8 cellular contexts compared by ENCODE assay signal in the genomic region with DNA sequence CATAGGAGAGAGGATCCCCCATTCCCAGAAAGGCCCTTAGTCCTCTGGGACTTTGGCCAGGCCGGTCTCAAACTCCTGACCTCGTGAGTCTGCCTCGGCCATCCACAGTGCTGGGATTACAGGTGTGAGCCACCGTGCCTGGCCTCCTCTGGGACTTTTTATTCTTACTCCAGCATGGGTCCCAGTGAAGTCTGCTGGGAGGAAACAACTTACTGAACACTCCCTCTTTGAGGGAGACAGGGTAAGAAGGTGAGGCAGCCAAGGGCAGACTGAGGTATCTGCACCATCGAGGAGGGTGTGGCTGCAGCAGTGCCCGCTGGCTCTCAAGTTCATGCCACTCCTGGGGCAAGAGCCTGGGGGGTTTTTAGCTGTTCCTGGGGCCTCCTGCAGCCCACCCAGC. TPM values are rescaled to one million over a fixed set of nuclear protein-coding genes. Genes with fewer than 3 reads are reported as not detected.
DNase-seq lines count a peak whose midpoint lies in the region; ATAC-seq, FAIRE-seq and TF ChIP-seq lines count a peak whose summit lies in the region.

No MANE protein-coding gene starts in this region.

- H3K36me3 ChIP-seq in kidney (ENCODE audit: control insufficient read depth in 1 of 2, insufficient read depth in 2 of 2, low read length in 2 of 2) (peaks cover 15 to 21% of the 10 kb centered on the region in 2 donors), H7 (replicated peaks; ENCODE audit: control insufficient read depth, insufficient read depth, low read length) (peaks cover 16% of the 10 kb centered on the region)

- H3K27me3 Mint-ChIP-seq in activated naive CD4-positive, alpha-beta T cell treated with anti-CD3 and anti-CD28 coated beads, Interleukin-2, amount 50 U/mL, for 24 hours = no peaks in the 10 kb centered on the region
- no peaks in the 10 kb centered on the region for H3K27me3 Mint-ChIP-seq in activated CD4-positive, alpha-beta memory T cell treated with anti-CD3 and anti-CD28 coated beads for 36 hours

- H3K4me3 Mint-ChIP-seq in activated naive CD4-positive, alpha-beta T cell treated with anti-CD3 and anti-CD28 coated beads, Interleukin-2, amount 50 U/mL, for 24 hours = peak overlapping the region; percentile 97
- peak overlapping the region; percentile 96 for H3K4me3 Mint-ChIP-seq in activated CD4-positive, alpha-beta memory T cell treated with anti-CD3 and anti-CD28 coated beads for 36 hours

- H3K27me3 ChIP-seq in H7 (ENCODE audit: control insufficient read depth, insufficient read depth, low read length) = no peaks in the 10 kb centered on the region

- intact Hi-C loops in activated CD4-positive, alpha-beta memory T cell treated with anti-CD3 and anti-CD28 coated beads for 36 hours (cut with micrococcal nuclease) = loop anchor here (2.0 to 10.0 kb wide), 3 partner anchors 159 to 303 kb away; a partner anchor contains a TSS
- intact Hi-C loops in kidney (cut with DNase I) = no loop called here

- ATAC-seq in GM21423 (IDR thresholded peaks at IDR 0.05; ENCODE audit: unreplicated experiment) = no peak

- FAIRE-seq in kidney (lab: Jason Lieb, UNC) = no peak

- no peak for DNase-seq in activated naive CD4-positive, alpha-beta T cell (lab: John Stamatoyannopoulos, UW)
- peak; percentile 23 for DNase-seq in activated CD4-positive, alpha-beta memory T cell treated with anti-CD3 and anti-CD28 coated beads for 36 hours
- DNase-seq in kidney (no peak), coronary artery (ENCODE audit: low spot score) (no peak), H7 (no peak)

- H3K36me3 Mint-ChIP-seq in activated naive CD4-positive, alpha-beta T cell treated with anti-CD3 and anti-CD28 coated beads, Interleukin-2, amount 50 U/mL, for 24 hours = peaks cover 7% of the 10 kb centered on the region
- peaks cover 46% of the 10 kb centered on the region for H3K36me3 Mint-ChIP-seq in activated CD4-positive, alpha-beta memory T cell treated with anti-CD3 and anti-CD28 coated beads for 36 hours

- H3K4me3 ChIP-seq in kidney (ENCODE audit: low read length in 2 of 2) = no peak overlapping the region
- H3K4me3 ChIP-seq in coronary artery = no peak overlapping the region
- no peak overlapping the region for H3K4me3 ChIP-seq in H7 (ENCODE audit: insufficient read depth, low read depth, low read length)

- H3K9me3 ChIP-seq in kidney (ENCODE audit: control insufficient read depth in 1 of 2, low read length in 2 of 2) = no peaks in the 10 kb centered on the region

- peak overlapping the region; percentile 26 to 43 for H3K27ac ChIP-seq in kidney (ENCODE audit: low read depth in 2 of 2, low read length in 2 of 2)
- H3K27ac ChIP-seq in temporal lobe (ENCODE audit: low read depth, low read length) = peak overlapping the region; percentile 6
- peak overlapping the region in 1 of 2 donors; percentile 74 for H3K27ac ChIP-seq in coronary artery

- H3K4me1 ChIP-seq in kidney (ENCODE audit: control insufficient read depth in 1 of 2, insufficient read depth in 1 of 2, low read depth in 1 of 2, low read length in 2 of 2) = peaks cover 6 to 12% of the 10 kb centered on the region in 2 donors

- H3K4me1 Mint-ChIP-seq in activated naive CD4-positive, alpha-beta T cell treated with anti-CD3 and anti-CD28 coated beads, Interleukin-2, amount 50 U/mL, for 24 hours = peaks cover 29% of the 10 kb centered on the region
- peaks cover 29% of the 10 kb centered on the region for H3K4me1 Mint-ChIP-seq in activated CD4-positive, alpha-beta memory T cell treated with anti-CD3 and anti-CD28 coated beads for 36 hours (ENCODE audit: low read depth)

- no peaks in the 10 kb centered on the region for H3K9me3 Mint-ChIP-seq in activated naive CD4-positive, alpha-beta T cell treated with anti-CD3 and anti-CD28 coated beads, Interleukin-2, amount 50 U/mL, for 24 hours
- no peaks in the 10 kb centered on the region for H3K9me3 Mint-ChIP-seq in activated CD4-positive, alpha-beta memory T cell treated with anti-CD3 and anti-CD28 coated beads for 36 hours

- no peak overlapping the region for H3K27ac Mint-ChIP-seq in activated naive CD4-positive, alpha-beta T cell treated with anti-CD3 and anti-CD28 coated beads, Interleukin-2, amount 50 U/mL, for 24 hours
- peak overlapping the region; percentile 98 for H3K27ac Mint-ChIP-seq in activated CD4-positive, alpha-beta memory T cell treated with anti-CD3 and anti-CD28 coated beads for 36 hours

- CTCF ChIA-PET in activated CD4-positive, alpha-beta memory T cell treated with anti-CD3 and anti-CD28 coated beads for 36 hours (lab: Charles Lee) = interaction anchor here (1.4 kb wide), 1 partner anchor 8 kb away, joined by 4 read pairs; no protein-coding TSS in a partner anchor

- POLR2A ChIA-PET in activated CD4-positive, alpha-beta memory T cell treated with anti-CD3 and anti-CD28 coated beads for 36 hours (lab: Charles Lee) = interaction anchor here (2.1 kb wide), 1 partner anchor 134 kb away, joined by 7 read pairs; a partner anchor contains a TSS

- TF ChIP-seq CTCF in kidney (IDR thresholded peaks at IDR 0.05; ENCODE audit: borderline replicate concordance, extremely low read depth, insufficient read depth) = no peak
- TF ChIP-seq CTCF in coronary artery (IDR thresholded peaks at IDR 0.05) = no peak

- H3K9ac ChIP-seq in kidney (ENCODE audit: low read length in 2 of 2) = peak overlapping the region in 1 of 2 donors; percentile 10

RNA-seq across cellular contexts. Expression of a gene that starts 2.4 kb away (rescaled TPM):
- total RNA-seq in activated CD4-positive, alpha-beta memory T cell treated with anti-CD3 and anti-CD28 coated beads for 36 hours = 10 to 100 TPM; 56.3 to 57.7 TPM
- 22.3 TPM for total RNA-seq in kidney
- polyA plus RNA-seq in kidney (ENCODE audit: insufficient read depth, low read depth, low replicate concordance) = 26.7 TPM
- total RNA-seq in temporal lobe = 2.7 TPM
- total RNA-seq in H7 (2014; rRNA removed; shearing (Covaris generic)) = 45.9 and 50.5 TPM in 2 replicates

RNA-seq across cellular contexts. Expression of a gene that starts 43.4 kb away (rescaled TPM):
- total RNA-seq in activated CD4-positive, alpha-beta memory T cell treated with anti-CD3 and anti-CD28 coated beads for 36 hours = 10 to 100 TPM; 41.6 to 45.6 TPM
- total RNA-seq in kidney = 86.3 TPM
- 4.2 TPM for polyA plus RNA-seq in kidney (ENCODE audit: insufficient read depth, low read depth, low replicate concordance)
- total RNA-seq in temporal lobe = 1.2 TPM
- 23.4 and 26.0 TPM in 2 replicates for total RNA-seq in H7 (2014; rRNA removed; shearing (Covaris generic))

Comparison
In these comparisons a context has a peak if more than half of its experiments do, and no peak if none do; other contexts are left out.
1. RNA of a gene that starts 43.4 kb away (total RNA-seq): 86.3 TPM in kidney (single experiment), 41.6 to 45.6 TPM in activated CD4-positive, alpha-beta memory T cell treated with anti-CD3 and anti-CD28 coated beads for 36 hours and 23.4 to 26.0 TPM in H7; 1.2 TPM in temporal lobe (single experiment); every median in the first group is over 10 times any median in the second.